Comparison of ENCODE assay signal across 9 cellular contexts in genomic region chr18:2959341-2959740, GRCh38. TPM values are rescaled to one million over a fixed set of nuclear protein-coding genes. Genes with fewer than 3 reads are reported as not detected.
DNase-seq lines count a peak whose midpoint lies in the region; ATAC-seq and TF ChIP-seq lines count a peak whose summit lies in the region.
"Had no signal": no experiment of that assay in that cellular context is flagged by ENCODE, and none has a peak within 500 bp of the region (broad histone marks: within the 10 kb centered on the region; RNA-seq: fewer than 3 reads in every experiment).

No MANE protein-coding gene starts in this region.

- no peak overlapping the region for H2AFZ ChIP-seq in MM.1S (ENCODE audit: low read length)

- H3K36me3 Mint-ChIP-seq in activated T-cell treated with anti-CD3 and anti-CD28 coated beads, Interleukin-2, amount 50 U/mL, for 72 hours (ENCODE audit: insufficient read depth in 2 of 2) = peaks cover 20 to 30% of the 10 kb centered on the region in 2 donors
- H3K36me3 Mint-ChIP-seq in activated CD4-positive, alpha-beta memory T cell treated with anti-CD3 and anti-CD28 coated beads, Interleukin-2, amount 10 ng/mL, durations not matched to agents 7 days and 5 days (ENCODE audit: low read depth) = peaks cover 46% of the 10 kb centered on the region

- H3K4me1 Mint-ChIP-seq in activated T-cell treated with anti-CD3 and anti-CD28 coated beads, Interleukin-2, amount 50 U/mL, for 72 hours (ENCODE audit: low read depth) = peaks cover 95% of the 10 kb centered on the region
- H3K4me1 Mint-ChIP-seq in activated CD4-positive, alpha-beta memory T cell treated with anti-CD3 and anti-CD28 coated beads, Interleukin-2, amount 10 ng/mL, durations not matched to agents 7 days and 5 days = peaks cover 87% of the 10 kb centered on the region

- peaks cover 4 to 69% of the 10 kb centered on the region in 2 donors for H3K4me1 ChIP-seq in left lung
- H3K4me1 ChIP-seq in thymus (ENCODE audit: control insufficient read depth, insufficient read depth, low read length) = peaks cover 26% of the 10 kb centered on the region
- H3K4me1 ChIP-seq in MM.1S (ENCODE audit: low read length) = peaks cover 31% of the 10 kb centered on the region
- H3K4me1 ChIP-seq in foreskin keratinocyte = no peaks in the 10 kb centered on the region

- no peaks in the 10 kb centered on the region for H4K20me1 ChIP-seq in MM.1S (ENCODE audit: insufficient read depth, low read length)

- no peak overlapping the region for H3K4me2 ChIP-seq in MM.1S (ENCODE audit: low read depth, low read length)

- 82% methylated on average over 2 of the region's 2 CpGs for WGBS in thymus

- intact Hi-C loops in left lung (cut with DNase I) = no loop called here

- H3F3A ChIP-seq in MM.1S (ENCODE audit: insufficient read depth, low read length) = peaks cover 30% of the 10 kb centered on the region

- no peaks in the 10 kb centered on the region for H3K79me2 ChIP-seq in MM.1S (ENCODE audit: low read length)

- H3K4me3 ChIP-seq in left lung (no peak overlapping the region), thymus (ENCODE audit: low read length) (no peak overlapping the region), MM.1S (ENCODE audit: low read length) (no peak overlapping the region)

- ATAC-seq in activated T-cell treated with anti-CD3 and anti-CD28 coated beads, Interleukin-2, amount 50 U/mL, for 72 hours (replicated peaks in 1 of 2) = no peak
- ATAC-seq in left lung (no peak), GM19397 (IDR thresholded peaks at IDR 0.05; ENCODE audit: unreplicated experiment) (no peak), foreskin keratinocyte (no peak)

- no peaks in the 10 kb centered on the region for H3K27me3 Mint-ChIP-seq in activated T-cell treated with anti-CD3 and anti-CD28 coated beads, Interleukin-2, amount 50 U/mL, for 72 hours (ENCODE audit: low read depth)
- H3K27me3 Mint-ChIP-seq in activated CD4-positive, alpha-beta memory T cell treated with anti-CD3 and anti-CD28 coated beads, Interleukin-2, amount 10 ng/mL, durations not matched to agents 7 days and 5 days = no peaks in the 10 kb centered on the region

- H3K9me3 ChIP-seq in left lung = no peaks in the 10 kb centered on the region
- H3K9me3 ChIP-seq in thymus (ENCODE audit: control insufficient read depth) = no peaks in the 10 kb centered on the region
- H3K9me3 ChIP-seq in MM.1S (replicated peaks; ENCODE audit: insufficient read depth, low read length) = no peaks in the 10 kb centered on the region

- peak overlapping the region; percentile 100 for H3K27ac Mint-ChIP-seq in activated T-cell treated with anti-CD3 and anti-CD28 coated beads, Interleukin-2, amount 50 U/mL, for 72 hours
- peak overlapping the region; percentile 99 for H3K27ac Mint-ChIP-seq in activated CD4-positive, alpha-beta memory T cell treated with anti-CD3 and anti-CD28 coated beads, Interleukin-2, amount 10 ng/mL, durations not matched to agents 7 days and 5 days

- CTCF ChIA-PET in activated CD4-positive, alpha-beta memory T cell treated with anti-CD3 and anti-CD28 coated beads, Interleukin-2, amount 10 ng/mL, durations not matched to agents 7 days and 5 days (lab: Charles Lee) = interaction anchor here (1.2 to 7.9 kb wide), 5 partner anchors 12 to 103 kb away, joined by 7 to 70 read pairs (median 28); no protein-coding TSS in a partner anchor

- H3K27ac ChIP-seq in left lung (peak overlapping the region; percentile 65 to 66), thymus (ENCODE audit: low read depth) (peak overlapping the region; percentile 94), MM.1S (ENCODE audit: low read length) (no peak overlapping the region), foreskin keratinocyte (no peak overlapping the region)

- no peak for DNase-seq in activated T-cell treated with anti-CD3 and anti-CD28 coated beads, Interleukin-2, amount 50 U/mL, for 72 hours
- DNase-seq in activated T-cell treated with anti-CD3 and anti-CD28 coated beads for 4 hours = no peak
- DNase-seq in activated CD4-positive, alpha-beta memory T cell treated with anti-CD3 and anti-CD28 coated beads, Interleukin-2, amount 10 ng/mL, durations not matched to agents 7 days and 5 days = no peak
- no peak for DNase-seq in left lung
- DNase-seq in MM.1S = no peak
- DNase-seq in foreskin keratinocyte = no peak
- DNase-seq: NCI-H187 had no signal

- no peaks in the 10 kb centered on the region for H3K27me3 ChIP-seq in left lung
- no peaks in the 10 kb centered on the region for H3K27me3 ChIP-seq in thymus (ENCODE audit: control insufficient read depth, insufficient read depth)
- 0 out of 2 replicates have a peak, but pooled peaks cover 2% of the 10 kb centered on the region for H3K27me3 ChIP-seq in MM.1S (replicated peaks; ENCODE audit: insufficient read depth, low read length)
- no peaks in the 10 kb centered on the region for H3K27me3 ChIP-seq in foreskin keratinocyte

- H3K9ac ChIP-seq in MM.1S (ENCODE audit: low read length) = no peak overlapping the region

- TF ChIP-seq CTCF in left lung (IDR thresholded peaks at IDR 0.05) = no peak
- TF ChIP-seq CTCF in MM.1S (IDR thresholded peaks at IDR 0.05; ENCODE audit: low read length) = no peak
- TF ChIP-seq CTCF in foreskin keratinocyte (conservative IDR thresholded peaks at IDR 0.05) = no peak

- H3K9me2 ChIP-seq in MM.1S (replicated peaks; ENCODE audit: insufficient read depth, low read length) = no peaks in the 10 kb centered on the region

- H3K36me3 ChIP-seq in left lung (peaks cover 0 to 12% of the 10 kb centered on the region in 2 donors), thymus (ENCODE audit: control insufficient read depth, insufficient read depth) (peaks cover 8% of the 10 kb centered on the region), MM.1S (replicated peaks; ENCODE audit: insufficient read depth, low read length) (no peaks in the 10 kb centered on the region)

- POLR2A ChIA-PET in activated CD4-positive, alpha-beta memory T cell treated with anti-CD3 and anti-CD28 coated beads, Interleukin-2, amount 10 ng/mL, durations not matched to agents 7 days and 5 days (lab: Charles Lee) = interaction anchor here (0.6 to 16.2 kb wide), 14 partner anchors 10 to 634 kb away, joined by 3 to 255 read pairs (median 5); partner anchors contain the start of genes MYL12A, MYL12B and SMCHD1

- peak overlapping the region; percentile 72 to 87 for H3K4me3 Mint-ChIP-seq in activated T-cell treated with anti-CD3 and anti-CD28 coated beads, Interleukin-2, amount 50 U/mL, for 72 hours
- peak overlapping the region; percentile 73 for H3K4me3 Mint-ChIP-seq in activated CD4-positive, alpha-beta memory T cell treated with anti-CD3 and anti-CD28 coated beads, Interleukin-2, amount 10 ng/mL, durations not matched to agents 7 days and 5 days

- no peaks in the 10 kb centered on the region for H3K9me3 Mint-ChIP-seq in activated T-cell treated with anti-CD3 and anti-CD28 coated beads, Interleukin-2, amount 50 U/mL, for 72 hours
- H3K9me3 Mint-ChIP-seq in activated CD4-positive, alpha-beta memory T cell treated with anti-CD3 and anti-CD28 coated beads, Interleukin-2, amount 10 ng/mL, durations not matched to agents 7 days and 5 days = no peaks in the 10 kb centered on the region

RNA-seq across cellular contexts. Expression of gene LPIN2, which starts 53.6 kb away (rescaled TPM):
- 100 to 1,000 TPM; 101 to 106 TPM for total RNA-seq in activated T-cell treated with anti-CD3 and anti-CD28 coated beads, Interleukin-2, amount 50 U/mL, for 72 hours
- 10 to 100 TPM; 78.4 to 79.6 TPM for total RNA-seq in activated CD4-positive, alpha-beta memory T cell treated with anti-CD3 and anti-CD28 coated beads, Interleukin-2, amount 10 ng/mL, durations not matched to agents 7 days and 5 days
- total RNA-seq in left lung = 10 to 100 TPM; 47.3 to 63.2 TPM
- 11.1 TPM for polyA plus RNA-seq in thymus
- total RNA-seq in foreskin keratinocyte = 6.6 and 7.3 TPM in 2 replicates
- 1.5 and 1.6 TPM in 2 replicates for polyA plus RNA-seq in foreskin keratinocyte

Comparison
In these comparisons a context has a peak if more than half of its experiments do, and no peak if none do; other contexts are left out.
1. H3K27ac ChIP-seq: peak in left lung (2 of 2) and thymus (single experiment); none in MM.1S (single experiment) and foreskin keratinocyte (single experiment).